Comparison of ENCODE assay signal across 35 cellular contexts in the genomic region with DNA sequence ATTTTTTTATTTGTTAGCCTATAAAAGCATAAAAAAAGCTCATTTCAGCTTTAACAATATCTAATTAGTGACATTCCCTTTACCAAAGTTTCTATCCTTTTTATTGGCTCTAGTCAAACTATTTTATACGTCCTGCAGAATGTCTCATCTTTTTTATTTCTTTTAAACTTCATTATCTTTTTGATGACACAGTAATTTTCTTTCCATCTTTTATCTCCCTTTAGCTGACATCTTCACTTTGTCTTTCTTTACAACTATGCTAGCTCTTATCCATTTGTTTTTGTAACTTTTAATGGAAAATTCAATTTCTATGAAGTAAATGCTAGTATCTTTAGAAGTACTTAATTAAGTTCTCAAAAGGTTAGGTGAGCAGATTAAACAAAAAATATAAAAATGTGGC.
"Had no signal": no experiment of that assay in that cellular context is flagged by ENCODE, and none has a peak within 500 bp of the region (broad histone marks: within the 10 kb centered on the region; RNA-seq: fewer than 3 reads in every experiment).

No MANE protein-coding gene starts in this region.

- H3K27me3 Mint-ChIP-seq: activated B cell treated with CpG ODN at 0.5 μM for 24 hours; activated CD4-positive, alpha-beta T cell treated with anti-CD3 and anti-CD28 coated beads, Interleukin-2, amount 10 ng/mL, durations not matched to agents 7 days and 5 days; activated CD8-positive, alpha-beta T cell treated with anti-CD3 and anti-CD28 coated beads for 36 hours; activated naive CD8-positive, alpha-beta T cell treated with anti-CD3 and anti-CD28 coated beads for 36 hours; activated T-helper 17 cell treated with anti-CD3 and anti-CD28 coated beads, Interleukin-2, amount 50 U/mL, for 72 hours had no signal

- H3K27ac Mint-ChIP-seq: activated B cell treated with CpG ODN at 0.5 μM for 24 hours; activated CD4-positive, alpha-beta T cell treated with anti-CD3 and anti-CD28 coated beads, Interleukin-2, amount 10 ng/mL, durations not matched to agents 7 days and 5 days; activated CD8-positive, alpha-beta T cell treated with anti-CD3 and anti-CD28 coated beads for 36 hours; activated naive CD4-positive, alpha-beta T cell treated with anti-CD3 and anti-CD28 coated beads for 36 hours; activated naive CD4-positive, alpha-beta T cell treated with anti-CD3 and anti-CD28 coated beads, Interleukin-2, amount 50 U/mL, for 72 hours; activated naive CD8-positive, alpha-beta T cell treated with anti-CD3 and anti-CD28 coated beads for 36 hours; activated T-cell treated with anti-CD3 and anti-CD28 coated beads, Interleukin-2, amount 50 U/mL, for 72 hours; activated T-helper 1 cell treated with anti-CD3 and anti-CD28 coated beads, Interleukin-12 subunit alpha, Interleukin-12 subunit beta, Interleukin-2, Interleukin-4 antibody, amounts not matched to agents 30 ng/mL and 10 ng/mL and 1 ng/mL, durations not matched to agents 14 hours and 24 hours and 36 hours; activated T-helper 17 cell treated with anti-CD3 and anti-CD28 coated beads, Interleukin-2, amount 50 U/mL, for 72 hours; T-helper 1 cell treated with Interleukin-12 subunit alpha and Interleukin-12 subunit beta and Interleukin-4 antibody, amounts not matched to agents 30 μg/mL and 1 μg/mL, for 36 hours; T-helper 2 cell treated with Interferon-gamma antibody and Interleukin-4, amounts not matched to agents 5 μg/mL and 100 μg/mL, for 36 hours had no signal

- H3K9me3 Mint-ChIP-seq: activated B cell treated with CpG ODN at 0.5 μM for 24 hours; activated CD4-positive, alpha-beta T cell treated with anti-CD3 and anti-CD28 coated beads, Interleukin-2, amount 10 ng/mL, durations not matched to agents 7 days and 5 days had no signal

- H3K36me3 Mint-ChIP-seq: activated naive CD8-positive, alpha-beta T cell treated with anti-CD3 and anti-CD28 coated beads for 36 hours had no signal

- H3K4me1 Mint-ChIP-seq: activated B cell treated with CpG ODN at 0.5 μM for 24 hours; activated CD4-positive, alpha-beta T cell treated with anti-CD3 and anti-CD28 coated beads, Interleukin-2, amount 10 ng/mL, durations not matched to agents 7 days and 5 days; activated naive CD8-positive, alpha-beta T cell treated with anti-CD3 and anti-CD28 coated beads for 36 hours; activated T-helper 17 cell treated with anti-CD3 and anti-CD28 coated beads, Interleukin-2, amount 50 U/mL, for 72 hours had no signal

- H3K4me1 ChIP-seq: adrenal gland, body of pancreas, breast epithelium had no signal

- H3K9me3 ChIP-seq: adrenal gland, body of pancreas, breast epithelium had no signal

- H3K36me3 ChIP-seq: adrenal gland, brain microvascular endothelial cell, breast epithelium had no signal

- H3K4me3 Mint-ChIP-seq: activated B cell treated with CpG ODN at 0.5 μM for 24 hours; activated CD4-positive, alpha-beta T cell treated with anti-CD3 and anti-CD28 coated beads, Interleukin-2, amount 10 ng/mL, durations not matched to agents 7 days and 5 days; activated CD8-positive, alpha-beta T cell treated with anti-CD3 and anti-CD28 coated beads for 36 hours; activated naive CD4-positive, alpha-beta T cell treated with anti-CD3 and anti-CD28 coated beads for 36 hours; activated naive CD8-positive, alpha-beta T cell treated with anti-CD3 and anti-CD28 coated beads for 36 hours; activated T-cell treated with anti-CD3 and anti-CD28 coated beads, Interleukin-2, amount 50 U/mL, for 4 hours; activated T-cell treated with anti-CD3 and anti-CD28 coated beads, Interleukin-2, amount 50 U/mL, for 72 hours; activated T-helper 1 cell treated with anti-CD3 and anti-CD28 coated beads, Interleukin-12 subunit alpha, Interleukin-12 subunit beta, Interleukin-2, Interleukin-4 antibody, amounts not matched to agents 30 ng/mL and 10 ng/mL and 1 ng/mL, durations not matched to agents 14 hours and 24 hours and 36 hours; activated T-helper 17 cell treated with anti-CD3 and anti-CD28 coated beads, Interleukin-2, amount 50 U/mL, for 72 hours; T-helper 1 cell treated with Interleukin-12 subunit alpha and Interleukin-12 subunit beta and Interleukin-4 antibody, amounts not matched to agents 30 μg/mL and 1 μg/mL, for 36 hours; T-helper 2 cell treated with Interferon-gamma antibody and Interleukin-4, amounts not matched to agents 5 μg/mL and 100 μg/mL, for 36 hours had no signal

- DNase-seq: activated B cell treated with CpG ODN at 0.5 μM for 24 hours; activated CD4-positive, alpha-beta T cell treated with anti-CD3 and anti-CD28 coated beads for 48 hours; activated CD4-positive, alpha-beta T cell treated with anti-CD3 and anti-CD28 coated beads, Interleukin-2, amount 10 ng/mL, durations not matched to agents 7 days and 5 days; activated CD4-positive, alpha-beta T cell treated with anti-CD3 and anti-CD28 coated beads, Interleukin-2, amount 50 U/mL, for 48 hours; activated CD4-positive, CD25-positive, alpha-beta regulatory T cell treated with anti-CD3 and anti-CD28 coated beads, Interleukin-2, amount 50 U/mL, for 72 hours; activated CD8-positive, alpha-beta memory T cell treated with anti-CD3 and anti-CD28 coated beads, Interleukin-2, amount 50 U/mL, for 4 hours; activated CD8-positive, alpha-beta T cell treated with anti-CD3 and anti-CD28 coated beads for 36 hours; activated effector memory CD4-positive, alpha-beta T cell treated with anti-CD3 and anti-CD28 coated beads, Interleukin-2, amount 50 U/mL, for 16 hours; activated gamma-delta T cell treated with Interleukin-2 at 50 U/mL for 16 hours; activated naive CD4-positive, alpha-beta T cell; activated naive CD4-positive, alpha-beta T cell treated with anti-CD3 and anti-CD28 coated beads for 36 hours; activated naive CD4-positive, alpha-beta T cell treated with anti-CD3 and anti-CD28 coated beads, Interleukin-2, amount 50 U/mL, for 16 hours; activated naive CD8-positive, alpha-beta T cell treated with anti-CD3 and anti-CD28 coated beads for 36 hours; activated T-cell treated with anti-CD3 and anti-CD28 coated beads for 4 hours; activated T-cell treated with anti-CD3 and anti-CD28 coated beads, Interleukin-2, amount 50 U/mL, for 1 hour; activated T-cell treated with anti-CD3 and anti-CD28 coated beads, Interleukin-2, amount 50 U/mL, for 4 hours; activated T-cell treated with anti-CD3 and anti-CD28 coated beads, Interleukin-2, amount 50 U/mL, for 72 hours; adrenal gland; amniotic stem cell; aorta; body of pancreas; brain microvascular endothelial cell; central memory CD4-positive, alpha-beta T cell; T-helper 1 cell; T-helper 2 cell; T-helper 9 cell had no signal

- H3K27me3 ChIP-seq: adrenal gland, body of pancreas, brain microvascular endothelial cell, breast epithelium had no signal

- ATAC-seq: activated CD8-positive, alpha-beta T cell treated with anti-CD3 and anti-CD28 coated beads for 36 hours; activated naive CD4-positive, alpha-beta T cell treated with anti-CD3 and anti-CD28 coated beads, Interleukin-2, amount 50 U/mL, for 72 hours; activated T-cell treated with anti-CD3 and anti-CD28 coated beads, Interleukin-2, amount 50 U/mL, for 4 hours; activated T-cell treated with anti-CD3 and anti-CD28 coated beads, Interleukin-2, amount 50 U/mL, for 72 hours; activated T-helper 17 cell treated with anti-CD3 and anti-CD28 coated beads, Interleukin-2, amount 50 U/mL, for 72 hours; body of pancreas had no signal

- H3K4me3 ChIP-seq: adrenal gland, body of pancreas, breast epithelium had no signal

- H3K27ac ChIP-seq: adrenal gland, body of pancreas, brain microvascular endothelial cell, breast epithelium, VCaP had no signal

- FAIRE-seq: astrocyte, TTC549 had no signal
